Comparison of ENCODE assay signal across 1 cellular context in the genomic region with DNA sequence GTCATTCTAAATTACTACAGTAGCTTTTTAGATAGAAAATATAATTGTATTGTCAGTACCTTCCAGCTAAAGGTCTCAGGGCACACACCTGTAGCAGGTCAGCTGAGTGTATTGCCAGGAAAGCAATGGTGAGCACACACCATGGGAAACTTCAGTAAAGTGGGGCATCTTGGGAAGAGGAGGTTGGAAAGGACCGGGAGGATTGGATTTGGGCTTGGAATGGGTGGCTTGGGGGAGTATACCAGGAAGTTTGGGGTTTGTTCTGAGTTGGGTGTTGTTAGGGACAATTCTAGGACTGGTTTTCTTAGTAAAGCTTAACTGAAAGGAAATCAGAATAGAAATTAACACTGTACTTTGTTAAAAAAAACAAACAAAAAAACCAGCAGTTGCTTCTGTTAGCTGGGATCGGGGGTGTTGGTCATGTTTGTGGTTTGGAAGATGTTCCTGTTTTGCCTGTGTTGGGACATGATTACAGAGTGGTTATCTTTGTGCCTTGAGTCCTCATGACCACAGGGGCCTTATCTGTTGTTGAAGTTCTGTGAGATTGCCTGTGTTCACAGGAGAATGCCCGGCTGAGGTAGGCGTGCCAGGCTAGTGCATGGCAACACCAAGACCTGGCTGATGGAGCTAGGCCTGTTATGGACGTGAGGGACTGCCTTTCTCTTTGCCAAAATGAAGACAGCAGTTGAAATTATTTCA.
TF ChIP-seq lines count a peak whose summit lies in the region.

No MANE protein-coding gene starts in this region.

TF ChIP-seq in K562, 482 proteins besides CTCF, POLR2A, EP300 and RAD21 (continued from another document and continues in another):
- TF ChIP-seq, protein P1, sequence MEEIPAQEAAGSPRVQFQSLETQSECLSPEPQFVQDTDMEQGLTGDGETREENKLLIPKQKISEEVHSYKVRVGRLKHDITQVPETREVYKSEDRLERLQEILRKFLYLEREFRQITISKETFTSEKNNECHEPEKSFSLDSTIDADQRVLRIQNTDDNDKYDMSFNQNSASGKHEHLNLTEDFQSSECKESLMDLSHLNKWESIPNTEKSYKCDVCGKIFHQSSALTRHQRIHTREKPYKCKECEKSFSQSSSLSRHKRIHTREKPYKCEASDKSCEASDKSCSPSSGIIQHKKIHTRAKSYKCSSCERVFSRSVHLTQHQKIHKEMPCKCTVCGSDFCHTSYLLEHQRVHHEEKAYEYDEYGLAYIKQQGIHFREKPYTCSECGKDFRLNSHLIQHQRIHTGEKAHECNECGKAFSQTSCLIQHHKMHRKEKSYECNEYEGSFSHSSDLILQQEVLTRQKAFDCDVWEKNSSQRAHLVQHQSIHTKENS (CRISPR knock-in tag; IDR thresholded peaks at IDR 0.05), result no peak
- TF ChIP-seq CBX2 (IDR thresholded peaks at IDR 0.05; ENCODE audit: insufficient read depth, low read length, poor library complexity, severe bottlenecking), result no peak
- TF ChIP-seq ZNF239 (CRISPR knock-in tag; IDR thresholded peaks at IDR 0.05), result 0 out of 2 replicates have a peak, but pooled peaks have one; percentile 14
- peak; percentile 84; the same call in 1 of the 2 replicates for TF ChIP-seq ZNF197 (CRISPR knock-in tag; IDR thresholded peaks at IDR 0.05; ENCODE audit: low read depth)
- 0 out of 2 replicates have a peak, but pooled peaks have one; percentile 38 for TF ChIP-seq MXI1 (IDR thresholded peaks at IDR 0.05; ENCODE audit: low read depth, low read length)
- TF ChIP-seq ZNF589 (CRISPR knock-in tag; IDR thresholded peaks at IDR 0.05; ENCODE audit: low read depth), result peak; percentile 96
- TF ChIP-seq KLF1 (tag; IDR thresholded peaks at IDR 0.05), result no peak
- no peak for TF ChIP-seq ATF1 (CRISPR knock-in tag; IDR thresholded peaks at IDR 0.05)
- peak; percentile 55; the same call in 1 of the 2 replicates for TF ChIP-seq ATF1 (tag; IDR thresholded peaks at IDR 0.05)
- TF ChIP-seq WHSC1 (IDR thresholded peaks at IDR 0.05; ENCODE audit: low read length), result no peak
- TF ChIP-seq, protein P2, sequence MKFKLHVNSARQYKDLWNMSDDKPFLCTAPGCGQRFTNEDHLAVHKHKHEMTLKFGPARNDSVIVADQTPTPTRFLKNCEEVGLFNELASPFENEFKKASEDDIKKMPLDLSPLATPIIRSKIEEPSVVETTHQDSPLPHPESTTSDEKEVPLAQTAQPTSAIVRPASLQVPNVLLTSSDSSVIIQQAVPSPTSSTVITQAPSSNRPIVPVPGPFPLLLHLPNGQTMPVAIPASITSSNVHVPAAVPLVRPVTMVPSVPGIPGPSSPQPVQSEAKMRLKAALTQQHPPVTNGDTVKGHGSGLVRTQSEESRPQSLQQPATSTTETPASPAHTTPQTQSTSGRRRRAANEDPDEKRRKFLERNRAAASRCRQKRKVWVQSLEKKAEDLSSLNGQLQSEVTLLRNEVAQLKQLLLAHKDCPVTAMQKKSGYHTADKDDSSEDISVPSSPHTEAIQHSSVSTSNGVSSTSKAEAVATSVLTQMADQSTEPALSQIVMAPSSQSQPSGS (CRISPR knock-in tag; IDR thresholded peaks at IDR 0.05), result no peak
- no peak for TF ChIP-seq SRSF9 (IDR thresholded peaks at IDR 0.05; ENCODE audit: borderline replicate concordance, low read depth, low read length)
- no peak for TF ChIP-seq NR2C2 (CRISPR knock-in tag; IDR thresholded peaks at IDR 0.05)
- peak; percentile 45; the same call in 1 of the 2 replicates for TF ChIP-seq NR2C2 (tag; IDR thresholded peaks at IDR 0.05)
- peak; percentile 77 for TF ChIP-seq EGR1 (conservative IDR thresholded peaks at IDR 0.05)
- TF ChIP-seq ETS2 (tag; IDR thresholded peaks at IDR 0.05; ENCODE audit: borderline replicate concordance, poor library complexity, severe bottlenecking), result no peak
- TF ChIP-seq U2AF1 (optimal IDR thresholded peaks at IDR 0.05; ENCODE audit: low read depth, low read length), result no peak
- TF ChIP-seq NR2F6 (CRISPR knock-in tag; IDR thresholded peaks at IDR 0.05), result no peak
- TF ChIP-seq DLX4 (CRISPR knock-in tag; IDR thresholded peaks at IDR 0.05), result no peak
- TF ChIP-seq BRF1 (IDR thresholded peaks at IDR 0.05; ENCODE audit: borderline replicate concordance, extremely low read depth, insufficient read length), result no peak
- TF ChIP-seq MTA1 (IDR thresholded peaks at IDR 0.05; ENCODE audit: borderline replicate concordance), result peak; percentile 93
- TF ChIP-seq MCM7 (IDR thresholded peaks at IDR 0.05), result no peak
- TF ChIP-seq ZBTB11 (CRISPR knock-in tag; IDR thresholded peaks at IDR 0.05), result peak in 1 of 3 experiments; percentile 75; a peak in 1 of 6 replicates
- no peak for TF ChIP-seq ZFP30 (CRISPR knock-in tag; IDR thresholded peaks at IDR 0.05; ENCODE audit: borderline replicate concordance)
- TF ChIP-seq CREB1 (IDR thresholded peaks at IDR 0.05), result peak; percentile 66; the same call in 1 of the 2 replicates
- TF ChIP-seq CREB1 (CRISPR knock-in tag; IDR thresholded peaks at IDR 0.05), result no peak
- TF ChIP-seq GABPA (tag; conservative IDR thresholded peaks at IDR 0.05; ENCODE audit: low read depth), result peak; percentile 32; the same call in 1 of the 2 replicates
- TF ChIP-seq GATAD2B (IDR thresholded peaks at IDR 0.05; ENCODE audit: borderline replicate concordance), result peak; percentile 75
- no peak for TF ChIP-seq NR4A1 (CRISPR knock-in tag; IDR thresholded peaks at IDR 0.05)
- peak; percentile 76 for TF ChIP-seq NR4A1 (tag; IDR thresholded peaks at IDR 0.05)
- TF ChIP-seq SAFB (IDR thresholded peaks at IDR 0.05; ENCODE audit: borderline replicate concordance, low read depth, low read length), result no peak
- TF ChIP-seq TCF7L2 (IDR thresholded peaks at IDR 0.05; ENCODE audit: low read depth, low read length), result no peak
- no peak for TF ChIP-seq ZNF24 (IDR thresholded peaks at IDR 0.05)
- no peak for TF ChIP-seq CSDE1 (IDR thresholded peaks at IDR 0.05)
- peak; percentile 95 for TF ChIP-seq FOXM1 (IDR thresholded peaks at IDR 0.05; ENCODE audit: low read depth)
- TF ChIP-seq FOXM1 (CRISPR knock-in tag; IDR thresholded peaks at IDR 0.05; ENCODE audit: low read depth), result no peak
- TF ChIP-seq, protein P3, sequence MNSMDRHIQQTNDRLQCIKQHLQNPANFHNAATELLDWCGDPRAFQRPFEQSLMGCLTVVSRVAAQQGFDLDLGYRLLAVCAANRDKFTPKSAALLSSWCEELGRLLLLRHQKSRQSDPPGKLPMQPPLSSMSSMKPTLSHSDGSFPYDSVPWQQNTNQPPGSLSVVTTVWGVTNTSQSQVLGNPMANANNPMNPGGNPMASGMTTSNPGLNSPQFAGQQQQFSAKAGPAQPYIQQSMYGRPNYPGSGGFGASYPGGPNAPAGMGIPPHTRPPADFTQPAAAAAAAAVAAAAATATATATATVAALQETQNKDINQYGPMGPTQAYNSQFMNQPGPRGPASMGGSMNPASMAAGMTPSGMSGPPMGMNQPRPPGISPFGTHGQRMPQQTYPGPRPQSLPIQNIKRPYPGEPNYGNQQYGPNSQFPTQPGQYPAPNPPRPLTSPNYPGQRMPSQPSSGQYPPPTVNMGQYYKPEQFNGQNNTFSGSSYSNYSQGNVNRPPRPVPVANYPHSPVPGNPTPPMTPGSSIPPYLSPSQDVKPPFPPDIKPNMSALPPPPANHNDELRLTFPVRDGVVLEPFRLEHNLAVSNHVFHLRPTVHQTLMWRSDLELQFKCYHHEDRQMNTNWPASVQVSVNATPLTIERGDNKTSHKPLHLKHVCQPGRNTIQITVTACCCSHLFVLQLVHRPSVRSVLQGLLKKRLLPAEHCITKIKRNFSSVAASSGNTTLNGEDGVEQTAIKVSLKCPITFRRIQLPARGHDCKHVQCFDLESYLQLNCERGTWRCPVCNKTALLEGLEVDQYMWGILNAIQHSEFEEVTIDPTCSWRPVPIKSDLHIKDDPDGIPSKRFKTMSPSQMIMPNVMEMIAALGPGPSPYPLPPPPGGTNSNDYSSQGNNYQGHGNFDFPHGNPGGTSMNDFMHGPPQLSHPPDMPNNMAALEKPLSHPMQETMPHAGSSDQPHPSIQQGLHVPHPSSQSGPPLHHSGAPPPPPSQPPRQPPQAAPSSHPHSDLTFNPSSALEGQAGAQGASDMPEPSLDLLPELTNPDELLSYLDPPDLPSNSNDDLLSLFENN (IDR thresholded peaks at IDR 0.05; ENCODE audit: low read depth in 2 of 2, low read length in 2 of 2), result peak in 1 of 2 experiments; percentile 98; a peak in 2 of 4 replicates
- TF ChIP-seq ZNF121 (CRISPR knock-in tag; conservative IDR thresholded peaks at IDR 0.05), result no peak
- no peak for TF ChIP-seq RNF219 (CRISPR knock-in tag; IDR thresholded peaks at IDR 0.05)
- TF ChIP-seq MAX (CRISPR knock-in tag; IDR thresholded peaks at IDR 0.05), result peak; percentile 33; the same call in 1 of the 2 replicates
- no peak for TF ChIP-seq ZNF57 (CRISPR knock-in tag; IDR thresholded peaks at IDR 0.05)
- TF ChIP-seq MYC (IDR thresholded peaks at IDR 0.05; ENCODE audit: low read depth, low read length), result peak; percentile 72
- no peak for TF ChIP-seq MYC (CRISPR knock-in tag; IDR thresholded peaks at IDR 0.05; ENCODE audit: borderline replicate concordance, low read depth)
- TF ChIP-seq CREM (IDR thresholded peaks at IDR 0.05; ENCODE audit: low read depth), result peak; percentile 84
- no peak for TF ChIP-seq ZNF79 (CRISPR knock-in tag; IDR thresholded peaks at IDR 0.05; ENCODE audit: low read depth)
- no peak for TF ChIP-seq GMEB1 (CRISPR knock-in tag; IDR thresholded peaks at IDR 0.05)
- peak; percentile 82; the same call in 1 of the 2 replicates for TF ChIP-seq ZNF584 (CRISPR knock-in tag; IDR thresholded peaks at IDR 0.05; ENCODE audit: low read depth)
- peak; percentile 98 for TF ChIP-seq TAL1 (IDR thresholded peaks at IDR 0.05)
- no peak for TF ChIP-seq ARHGAP35 (IDR thresholded peaks at IDR 0.05; ENCODE audit: partially characterized antibody)
